ENCODE assay signal across 8 cellular contexts in the genomic region with DNA sequence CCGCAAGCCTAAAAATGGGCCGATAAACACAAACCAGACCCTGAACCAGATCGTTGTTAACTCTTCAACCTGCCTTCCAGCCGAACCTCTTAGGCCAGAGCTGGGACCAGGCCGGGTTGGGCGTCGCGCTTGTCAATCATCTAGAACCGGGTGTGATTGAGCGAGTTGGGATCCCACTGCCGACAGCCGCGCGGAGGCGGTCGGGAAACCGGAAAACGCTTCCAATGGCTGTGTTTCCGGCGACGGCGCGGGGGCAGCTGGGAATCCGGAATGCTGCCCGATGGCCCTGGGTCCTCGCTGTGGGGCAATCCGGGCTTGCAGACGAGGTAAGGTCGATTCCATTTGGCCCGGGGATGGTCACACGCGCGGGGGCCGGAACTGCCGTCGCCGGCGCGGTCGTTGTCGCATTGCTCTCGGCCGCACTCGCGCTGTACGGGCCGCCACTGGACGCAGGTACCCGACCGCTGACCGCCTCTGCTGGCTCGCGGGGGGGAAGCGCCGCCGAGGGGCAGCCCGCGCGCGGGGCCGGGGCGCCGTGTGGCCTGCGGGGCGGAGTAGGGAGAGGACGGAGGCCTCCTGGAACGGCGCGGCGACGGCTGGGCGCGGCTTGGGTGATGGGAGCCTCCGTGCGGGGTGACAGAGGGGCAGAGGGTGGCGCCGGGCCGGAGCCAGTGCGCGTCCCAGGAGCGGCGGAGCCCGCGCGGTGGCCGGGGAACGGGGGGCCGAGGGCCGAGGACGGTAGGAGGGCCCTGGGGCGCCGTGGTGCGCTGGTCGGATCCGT. TPM values are rescaled to one million over a fixed set of nuclear protein-coding genes. Genes with fewer than 3 reads are reported as not detected.
A peak's percentile ranks its signal among the peaks of the same experiment; 100 is the strongest.
DNase-seq lines count a peak whose midpoint lies in the region; ATAC-seq and FAIRE-seq lines count a peak whose summit lies in the region.

A gene (plus strand): TSS at position 224 of the 781 bp plus-strand sequence. CDS start 57 bp downstream, at position 281.

- FAIRE-seq in RCC 7860 (lab: Jason Lieb, UNC), result peak; percentile 81

- peak within 1 kb of the TSS; percentile 67 to 92 (median 90) for H3K27ac Mint-ChIP-seq in naive B cell
- H3K27ac Mint-ChIP-seq in stimulated activated memory B cell treated with anti-CD40 and anti-IgM and Interleukin-4, amounts not matched to agents 10 μg/mL and 1 μg/mL and 100 μg/mL, for 72 hours, result peak within 1 kb of the TSS; percentile 94

- no peaks in the 10 kb centered on the region for H3K27me3 Mint-ChIP-seq in naive B cell
- no peaks in the 10 kb centered on the region for H3K27me3 Mint-ChIP-seq in stimulated activated memory B cell treated with anti-CD40 and anti-IgM and Interleukin-4, amounts not matched to agents 10 μg/mL and 1 μg/mL and 100 μg/mL, for 72 hours

- H3K9me3 Mint-ChIP-seq in naive B cell, result peaks cover 0 to 12% (median 3%) of the 10 kb centered on the region in 7 donors
- peaks cover 2% of the 10 kb centered on the region for H3K9me3 Mint-ChIP-seq in stimulated activated memory B cell treated with anti-CD40 and anti-IgM and Interleukin-4, amounts not matched to agents 10 μg/mL and 1 μg/mL and 100 μg/mL, for 72 hours

- peaks cover 15 to 25% (median 17%) of the 10 kb centered on the region in 3 donors for H3K4me1 Mint-ChIP-seq in naive B cell
- H3K4me1 Mint-ChIP-seq in stimulated activated memory B cell treated with anti-CD40 and anti-IgM and Interleukin-4, amounts not matched to agents 10 μg/mL and 1 μg/mL and 100 μg/mL, for 72 hours, result peaks cover 38% of the 10 kb centered on the region

- H3K4me3 Mint-ChIP-seq in naive B cell, result peak within 1 kb of the TSS; percentile 89 to 96 (median 93)
- H3K4me3 Mint-ChIP-seq in stimulated activated memory B cell treated with anti-CD40 and anti-IgM and Interleukin-4, amounts not matched to agents 10 μg/mL and 1 μg/mL and 100 μg/mL, for 72 hours, result peak within 1 kb of the TSS; percentile 96

- DNase-seq in DMS79 (lab: John Stamatoyannopoulos, UW), result peak; percentile 97
- peak; percentile 8 for DNase-seq in KG1 (lab: John Stamatoyannopoulos, UW)
- peak; percentile 81 for DNase-seq in RCC 7860 (ENCODE audit: low spot score)
- peak; percentile 52 for DNase-seq in activated T-helper 1 cell treated with anti-CD3 and anti-CD28 coated beads, Interleukin-2, amount 50 U/mL, for 16 hours (ENCODE audit: low read depth in 1 of 2, low spot score in 1 of 2)
- DNase-seq in fibroblast of gingiva (ENCODE audit: low read depth), result peak; percentile 96
- DNase-seq in naive B cell, result peak; percentile 61

- ATAC-seq in GM21723 (IDR thresholded peaks at IDR 0.05; ENCODE audit: unreplicated experiment) (peak; percentile 68), naive B cell (ENCODE audit: low read depth in 2 of 2) (peak; percentile 79 to 84)
- ATAC-seq in stimulated activated memory B cell treated with anti-CD40 and anti-IgM and Interleukin-4, amounts not matched to agents 10 μg/mL and 1 μg/mL and 100 μg/mL, for 72 hours, result peak; percentile 87

- no peaks in the 10 kb centered on the region for H3K36me3 Mint-ChIP-seq in naive B cell
- no peaks in the 10 kb centered on the region for H3K36me3 Mint-ChIP-seq in stimulated activated memory B cell treated with anti-CD40 and anti-IgM and Interleukin-4, amounts not matched to agents 10 μg/mL and 1 μg/mL and 100 μg/mL, for 72 hours

RNA-seq across cellular contexts. Expression of the gene that starts here (rescaled TPM):
- 10 to 100 TPM; 10.8 to 23.1 (median 15.4) TPM for polyA plus RNA-seq in naive B cell (ENCODE audit: low read depth in 6 of 6)

Comparison
In these comparisons a context has a peak if more than half of its experiments do, and no peak if none do; other contexts are left out.
1. Peak in every context shown above with its lines: DNase-seq and ATAC-seq.
2. DNase-seq: peak in every context shown above with its lines; median percentile 97 in DMS79; 96 in fibroblast of gingiva; 81 in RCC 7860; 61 in naive B cell; 52 in activated T-helper 1 cell treated with anti-CD3 and anti-CD28 coated beads, Interleukin-2, amount 50 U/mL, for 16 hours; 8 in KG1.